In the genomic region with DNA sequence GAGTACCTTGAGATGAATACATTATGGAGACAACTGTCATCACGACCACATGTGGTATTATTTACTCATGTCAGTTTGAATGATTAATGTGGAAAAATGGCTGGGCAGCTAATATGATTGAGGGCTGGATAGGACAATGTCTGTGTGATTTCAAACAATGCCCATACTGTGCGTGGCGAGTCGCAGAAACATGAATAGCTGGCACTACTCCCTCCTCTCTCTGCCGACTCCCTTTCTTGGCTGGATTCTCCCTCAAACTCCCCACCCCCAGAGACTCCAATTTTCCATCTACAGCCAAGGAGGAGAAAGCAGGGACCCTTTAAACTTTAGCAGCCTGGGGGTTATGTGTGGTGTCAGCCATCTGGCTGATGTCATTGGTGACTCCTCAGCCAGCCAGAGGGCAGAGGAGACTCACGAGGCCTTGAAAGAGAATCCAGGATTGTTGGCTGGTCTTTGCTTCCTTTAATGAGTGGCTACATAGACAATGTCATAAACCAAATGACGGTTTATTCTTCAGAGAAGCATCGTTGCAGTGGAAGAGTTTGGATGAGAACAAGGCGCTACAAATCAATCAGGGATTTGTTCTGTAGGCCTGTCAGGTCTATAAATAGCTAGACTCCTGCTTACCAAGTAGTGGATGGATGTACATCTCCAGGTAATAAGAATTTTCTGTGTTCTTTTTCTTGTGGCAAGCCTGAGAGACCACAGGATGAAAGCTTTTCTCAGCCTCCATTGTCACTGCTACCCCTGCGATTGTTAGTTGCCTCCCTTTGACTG, we compare ENCODE assay signal across 10 cellular contexts.
A peak's percentile ranks its signal among the peaks of the same experiment; 100 is the strongest.
DNase-seq lines count a peak whose midpoint lies in the region; ATAC-seq and TF ChIP-seq lines count a peak whose summit lies in the region.
"Had no signal": no experiment of that assay in that cellular context is flagged by ENCODE, and none has a peak within 500 bp of the region (broad histone marks: within the 10 kb centered on the region; RNA-seq: fewer than 3 reads in every experiment).

No MANE protein-coding gene starts in this region.

- H3K4me1 Mint-ChIP-seq in endodermal cell: peaks cover 34% of the 10 kb centered on the region
- H3K4me1 Mint-ChIP-seq in GM23338: peaks cover 2% of the 10 kb centered on the region; the same call in 2 of the 3 replicates

- H3K27me3 Mint-ChIP-seq in endodermal cell (ENCODE audit: insufficient read depth) (peaks cover 7% of the 10 kb centered on the region), GM23338 (ENCODE audit: insufficient read depth, low read depth, poor library complexity) (no peaks in the 10 kb centered on the region)

- H3K36me3 Mint-ChIP-seq in endodermal cell (ENCODE audit: low read depth) (no peaks in the 10 kb centered on the region), GM23338 (ENCODE audit: low read depth) (no peaks in the 10 kb centered on the region)

- ATAC-seq in DND-41 (ENCODE audit: insufficient read depth, low read depth) (0 out of 3 replicates have a peak, but pooled peaks have one; percentile 15), GM23338 (no peak)
- ATAC-seq: activated CD4-positive, CD25-positive, alpha-beta regulatory T cell treated with anti-CD3 and anti-CD28 coated beads, Interleukin-2, amount 50 U/mL, for 24 hours had no signal

- H3K9me3 ChIP-seq in DND-41 (ENCODE audit: insufficient read depth, low read length, severe bottlenecking) (no peaks in the 10 kb centered on the region), endodermal cell (ENCODE audit: control insufficient read depth, low read length) (peaks cover 8% of the 10 kb centered on the region)
- H3K9me3 ChIP-seq: prostate gland had no signal

- 0 out of 2 replicates have a peak, but pooled peaks cover 11% of the 10 kb centered on the region for H3K9me2 ChIP-seq in GM23338 (ENCODE audit: insufficient read depth)

- H3K27ac Mint-ChIP-seq in endodermal cell: peak overlapping the region; percentile 16
- no peak overlapping the region for H3K27ac Mint-ChIP-seq in GM23338

- no peaks in the 10 kb centered on the region for H3K36me3 ChIP-seq in DND-41 (ENCODE audit: insufficient read depth, low read length)
- no peaks in the 10 kb centered on the region for H3K36me3 ChIP-seq in endodermal cell (ENCODE audit: control insufficient read depth, insufficient read depth, low read length)
- H3K36me3 ChIP-seq in GM23338 (ENCODE audit: insufficient read depth): no peaks in the 10 kb centered on the region
- H3K36me3 ChIP-seq: prostate gland had no signal

- H3K4me2 ChIP-seq in DND-41 (ENCODE audit: insufficient read depth, low read length) (no peak overlapping the region), GM23338 (no peak overlapping the region)

- H3K4me3 ChIP-seq in DND-41 (ENCODE audit: low read depth in 1 of 2, low read length in 2 of 2): no peak overlapping the region
- no peak overlapping the region for H3K4me3 ChIP-seq in endodermal cell (ENCODE audit: low read length)
- H3K4me3 ChIP-seq in GM23338: no peak overlapping the region
- H3K4me3 ChIP-seq: prostate gland had no signal

- H2AFZ ChIP-seq in DND-41 (ENCODE audit: low read depth, low read length) (no peak overlapping the region), GM23338 (no peak overlapping the region)

- H3K79me2 ChIP-seq in DND-41 (ENCODE audit: insufficient read depth, low read length) (no peaks in the 10 kb centered on the region), GM23338 (replicated peaks; ENCODE audit: insufficient read depth) (no peaks in the 10 kb centered on the region)

- H3K4me1 ChIP-seq in DND-41 (ENCODE audit: insufficient read depth, low read length) (peaks cover 20% of the 10 kb centered on the region), endodermal cell (ENCODE audit: control insufficient read depth, insufficient read depth, low read length) (peaks cover 30% of the 10 kb centered on the region), GM23338 (ENCODE audit: insufficient read depth) (no peaks in the 10 kb centered on the region)
- H3K4me1 ChIP-seq: prostate gland had no signal

- H3K4me3 Mint-ChIP-seq in endodermal cell (no peak overlapping the region), GM23338 (no peak overlapping the region)

- no peak overlapping the region for H3K27ac ChIP-seq in DND-41 (ENCODE audit: low read length)
- H3K27ac ChIP-seq in endodermal cell (ENCODE audit: low read depth, low read length): peak overlapping the region; percentile 26
- no peak overlapping the region for H3K27ac ChIP-seq in GM23338 (ENCODE audit: low read depth)
- H3K27ac ChIP-seq: prostate gland had no signal

- 83 to 94% methylated on average over 8 to 10 of the region's 10 CpGs for WGBS in endodermal cell (ENCODE audit: insufficient coverage in 1 of 2, insufficient read length in 1 of 2), 2 experiments

- H3K27me3 ChIP-seq in DND-41 (ENCODE audit: insufficient read depth, low read length, poor library complexity): no peaks in the 10 kb centered on the region
- H3K27me3 ChIP-seq in endodermal cell (ENCODE audit: control insufficient read depth, insufficient read depth, low read length, poor library complexity, severe bottlenecking): no peaks in the 10 kb centered on the region
- H3K27me3 ChIP-seq in GM23338 (ENCODE audit: insufficient read depth): no peaks in the 10 kb centered on the region

- TF ChIP-seq CTCF in DND-41 (IDR thresholded peaks at IDR 0.05; ENCODE audit: borderline replicate concordance, extremely low read depth, low read length, poor library complexity, severe bottlenecking) (no peak), endodermal cell (conservative IDR thresholded peaks at IDR 0.05) (no peak), GM23338 (conservative IDR thresholded peaks at IDR 0.05; ENCODE audit: low read depth in 2 of 2) (no peak)

- H3K9ac ChIP-seq in DND-41 (ENCODE audit: low read depth, low read length) (no peak overlapping the region), endodermal cell (ENCODE audit: extremely low read depth, low read length, poor library complexity, severe bottlenecking) (no peak overlapping the region)

- H4K20me1 ChIP-seq in DND-41 (ENCODE audit: insufficient read depth, low read length): no peaks in the 10 kb centered on the region
- H4K20me1 ChIP-seq in GM23338 (replicated peaks; ENCODE audit: insufficient read depth): no peaks in the 10 kb centered on the region

- no peaks in the 10 kb centered on the region for H3F3A ChIP-seq in GM23338 (replicated peaks; ENCODE audit: low read depth)

- no peak for DNase-seq in DND-41
- DNase-seq in NCI-H2227 treated with DMSO at 0.1 percent for 48 hours (lab: John Stamatoyannopoulos, UW): peak; percentile 10
- no peak for DNase-seq in endodermal cell
- DNase-seq in nucleus accumbens (lab: John Stamatoyannopoulos, UW): peak in 47 of 56 donors; percentile 15 to 84 (median 62)
- no peak for DNase-seq in GM23338 (ENCODE audit: low spot score)
- DNase-seq in DMS53 (lab: John Stamatoyannopoulos, UW): no peak
- DNase-seq in stimulated activated CD4-positive, alpha-beta T cell treated with anti-CD3 and anti-CD28 coated beads, Interleukin-15, amount 100 ng/mL, for 24 hours: no peak
- DNase-seq in cerebellar cortex (ENCODE audit: low spot score): no peak

- no peaks in the 10 kb centered on the region for H3K9me3 Mint-ChIP-seq in endodermal cell
- H3K9me3 Mint-ChIP-seq in GM23338: no peaks in the 10 kb centered on the region

TF ChIP-seq in GM23338, 12 proteins besides CTCF, POLR2A, EP300 and RAD21 (continues in another document):
- no peak for TF ChIP-seq EZH2phosphoT487 (IDR thresholded peaks at IDR 0.05; ENCODE audit: unreplicated experiment)
- TF ChIP-seq, protein P1, sequence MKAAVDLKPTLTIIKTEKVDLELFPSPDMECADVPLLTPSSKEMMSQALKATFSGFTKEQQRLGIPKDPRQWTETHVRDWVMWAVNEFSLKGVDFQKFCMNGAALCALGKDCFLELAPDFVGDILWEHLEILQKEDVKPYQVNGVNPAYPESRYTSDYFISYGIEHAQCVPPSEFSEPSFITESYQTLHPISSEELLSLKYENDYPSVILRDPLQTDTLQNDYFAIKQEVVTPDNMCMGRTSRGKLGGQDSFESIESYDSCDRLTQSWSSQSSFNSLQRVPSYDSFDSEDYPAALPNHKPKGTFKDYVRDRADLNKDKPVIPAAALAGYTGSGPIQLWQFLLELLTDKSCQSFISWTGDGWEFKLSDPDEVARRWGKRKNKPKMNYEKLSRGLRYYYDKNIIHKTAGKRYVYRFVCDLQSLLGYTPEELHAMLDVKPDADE (IDR thresholded peaks at IDR 0.05): no peak
- no peak for TF ChIP-seq CREB1 (CRISPR knock-in tag; IDR thresholded peaks at IDR 0.05; ENCODE audit: low read depth)
- no peak for TF ChIP-seq ZNF331 (CRISPR knock-in tag; IDR thresholded peaks at IDR 0.05; ENCODE audit: low read depth)
- TF ChIP-seq ZNF114 (CRISPR knock-in tag; IDR thresholded peaks at IDR 0.05): no peak

Comparison
In these comparisons a context has a peak if more than half of its experiments do, and no peak if none do; other contexts are left out.
1. DNase-seq: peak in NCI-H2227 treated with DMSO at 0.1 percent for 48 hours (single experiment) and nucleus accumbens (47 of 56); none in DND-41 (single experiment), endodermal cell (single experiment), GM23338 (single experiment), DMS53 (single experiment), stimulated activated CD4-positive, alpha-beta T cell treated with anti-CD3 and anti-CD28 coated beads, Interleukin-15, amount 100 ng/mL, for 24 hours (single experiment) and cerebellar cortex (single experiment).